Comparison of ENCODE assay signal across 30 cellular contexts in genomic region chr12:124310785-124311184, GRCh38. TPM values are rescaled to one million over a fixed set of nuclear protein-coding genes. Genes with fewer than 3 reads are reported as not detected.
"Had no signal": no experiment of that assay in that cellular context is flagged by ENCODE, and none has a peak within 500 bp of the region (broad histone marks: within the 10 kb centered on the region; RNA-seq: fewer than 3 reads in every experiment).

No MANE protein-coding gene starts in this region.

- H3K4me2 ChIP-seq: smooth muscle cell had no signal

- H3K9me3 Mint-ChIP-seq: naive thymus-derived CD8-positive, alpha-beta T cell; natural killer cell treated with Interleukin-12 subunit alpha and Interleukin-12 subunit beta and Interleukin-15 and Interleukin-18, amount 100 ng/mL, for 72 hours; nephron progenitor cell; neural crest cell; stimulated activated effector memory CD8-positive, alpha-beta T cell treated with anti-CD3 and anti-CD28 coated beads, Interleukin-12 subunit alpha, Interleukin-12 subunit beta, amount 100 ng/mL, for 72 hours; stimulated activated naive B cell treated with anti-CD40 and anti-IgM and Interleukin-4, amounts not matched to agents 10 μg/mL and 1 μg/mL and 100 μg/mL, for 72 hours; stimulated activated naive CD8-positive, alpha-beta T cell treated with anti-CD3 and anti-CD28 coated beads, Interleukin-15, Interleukin-2, amounts not matched to agents 100 ng/mL and 50 ng/mL, for 24 hours had no signal

- H3K9me3 ChIP-seq: neutrophil, ovary, psoas muscle, spleen, stomach, thoracic aorta, thyroid gland, tibial nerve, upper lobe of left lung, vagina had no signal

- H3K79me2 ChIP-seq: parathyroid adenoma had no signal

- H3K36me3 ChIP-seq: neutrophil, ovary, spleen, thoracic aorta, thyroid gland, upper lobe of left lung, vagina had no signal

- H3K27ac Mint-ChIP-seq: naive thymus-derived CD8-positive, alpha-beta T cell; natural killer cell treated with Interleukin-12 subunit alpha and Interleukin-12 subunit beta and Interleukin-15 and Interleukin-18, amount 100 ng/mL, for 72 hours; nephron progenitor cell; progenitor cell of endocrine pancreas; stimulated activated effector memory CD8-positive, alpha-beta T cell treated with anti-CD3 and anti-CD28 coated beads, Interleukin-12 subunit alpha, Interleukin-12 subunit beta, amount 100 ng/mL, for 72 hours; stimulated activated naive B cell treated with anti-CD40 and anti-IgM and Interleukin-4, amounts not matched to agents 10 μg/mL and 1 μg/mL and 100 μg/mL, for 72 hours; stimulated activated naive CD8-positive, alpha-beta T cell treated with anti-CD3 and anti-CD28 coated beads, Interleukin-15, Interleukin-2, amounts not matched to agents 100 ng/mL and 50 ng/mL, for 24 hours had no signal

- H3K4me1 Mint-ChIP-seq: naive thymus-derived CD8-positive, alpha-beta T cell; stimulated activated effector memory CD8-positive, alpha-beta T cell treated with anti-CD3 and anti-CD28 coated beads, Interleukin-12 subunit alpha, Interleukin-12 subunit beta, amount 100 ng/mL, for 72 hours; stimulated activated naive B cell treated with anti-CD40 and anti-IgM and Interleukin-4, amounts not matched to agents 10 μg/mL and 1 μg/mL and 100 μg/mL, for 72 hours had no signal

- H3K36me3 Mint-ChIP-seq: naive thymus-derived CD8-positive, alpha-beta T cell; natural killer cell treated with Interleukin-12 subunit alpha and Interleukin-12 subunit beta and Interleukin-15 and Interleukin-18, amount 100 ng/mL, for 72 hours; stimulated activated effector memory CD8-positive, alpha-beta T cell treated with anti-CD3 and anti-CD28 coated beads, Interleukin-12 subunit alpha, Interleukin-12 subunit beta, amount 100 ng/mL, for 72 hours; stimulated activated naive B cell treated with anti-CD40 and anti-IgM and Interleukin-4, amounts not matched to agents 10 μg/mL and 1 μg/mL and 100 μg/mL, for 72 hours had no signal

- H3K27me3 Mint-ChIP-seq: naive thymus-derived CD8-positive, alpha-beta T cell; natural killer cell treated with Interleukin-12 subunit alpha and Interleukin-12 subunit beta and Interleukin-15 and Interleukin-18, amount 100 ng/mL, for 72 hours; stimulated activated naive B cell treated with anti-CD40 and anti-IgM and Interleukin-4, amounts not matched to agents 10 μg/mL and 1 μg/mL and 100 μg/mL, for 72 hours; stimulated activated naive CD8-positive, alpha-beta T cell treated with anti-CD3 and anti-CD28 coated beads, Interleukin-15, Interleukin-2, amounts not matched to agents 100 ng/mL and 50 ng/mL, for 24 hours had no signal

- DNase-seq: naive thymus-derived CD8-positive, alpha-beta T cell; nephron progenitor cell; nucleus accumbens; ovary; psoas muscle; spleen; stimulated activated CD4-positive, alpha-beta T cell treated with anti-CD3 and anti-CD28 coated beads, Interleukin-12 subunit alpha, Interleukin-12 subunit beta, amount 100 ng/mL, for 4 hours; stimulated activated CD4-positive, alpha-beta T cell treated with anti-CD3 and anti-CD28 coated beads, Interleukin-1b, Interleukin-23, amount 100 ng/mL, for 48 hours; stimulated activated CD4-positive, alpha-beta T cell treated with anti-CD3 and anti-CD28 coated beads, Interleukin-4, amount 100 ng/mL, for 1 hour; stimulated activated CD4-positive, alpha-beta T cell treated with anti-CD3 and anti-CD28 coated beads, Interleukin-4, amount 100 ng/mL, for 4 hours; stimulated activated naive B cell treated with anti-CD40 and anti-IgM and Interleukin-4, amounts not matched to agents 10 μg/mL and 1 μg/mL and 100 μg/mL, for 72 hours; stimulated activated naive CD4-positive, alpha-beta T cell treated with Interleukin-2 at 50 U/mL for 16 hours; thyroid gland; trophoblast cell had no signal

- H3K9ac ChIP-seq: parathyroid adenoma had no signal

- ATAC-seq: naive thymus-derived CD8-positive, alpha-beta T cell; natural killer cell treated with Interleukin-12 subunit alpha and Interleukin-12 subunit beta and Interleukin-15 and Interleukin-18, amount 100 ng/mL, for 72 hours; psoas muscle; right cardiac atrium; sciatic nerve; stimulated activated effector memory CD8-positive, alpha-beta T cell treated with anti-CD3 and anti-CD28 coated beads, Interleukin-12 subunit alpha, Interleukin-12 subunit beta, amount 100 ng/mL, for 72 hours; stimulated activated naive B cell treated with anti-CD40 and anti-IgM and Interleukin-4, amounts not matched to agents 10 μg/mL and 1 μg/mL and 100 μg/mL, for 72 hours had no signal

- H3K4me3 Mint-ChIP-seq: naive thymus-derived CD8-positive, alpha-beta T cell; natural killer cell treated with Interleukin-12 subunit alpha and Interleukin-12 subunit beta and Interleukin-15 and Interleukin-18, amount 100 ng/mL, for 72 hours; nephron progenitor cell; neural crest cell; stimulated activated effector memory CD8-positive, alpha-beta T cell treated with anti-CD3 and anti-CD28 coated beads, Interleukin-12 subunit alpha, Interleukin-12 subunit beta, amount 100 ng/mL, for 72 hours; stimulated activated naive B cell treated with anti-CD40 and anti-IgM and Interleukin-4, amounts not matched to agents 10 μg/mL and 1 μg/mL and 100 μg/mL, for 72 hours; stimulated activated naive CD8-positive, alpha-beta T cell treated with anti-CD3 and anti-CD28 coated beads, Interleukin-15, Interleukin-2, amounts not matched to agents 100 ng/mL and 50 ng/mL, for 24 hours had no signal

- H3K4me3 ChIP-seq: ovary, psoas muscle, skin epidermis, smooth muscle cell, spleen, stomach, thoracic aorta, thyroid gland, tibial nerve, upper lobe of left lung, vagina had no signal

- H3K4me1 ChIP-seq: parathyroid adenoma, psoas muscle, spleen, thyroid gland, upper lobe of left lung, vagina had no signal

- H3K27ac ChIP-seq: neutrophil, ovary, parathyroid adenoma, psoas muscle, skin epidermis, spleen, thoracic aorta, thyroid gland, tibial nerve, upper lobe of left lung, vagina had no signal

- H3K27me3 ChIP-seq: neutrophil, ovary, spleen, stomach, thyroid gland, tibial nerve, upper lobe of left lung, vagina had no signal

- H2AFZ ChIP-seq: parathyroid adenoma had no signal

RNA-seq across cellular contexts. Expression of gene RFLNA, which starts 15.9 kb away (rescaled TPM):
- total RNA-seq: naive thymus-derived CD8-positive, alpha-beta T cell; natural killer cell treated with Interleukin-12 subunit alpha and Interleukin-12 subunit beta and Interleukin-15 and Interleukin-18, amount 100 ng/mL, for 72 hours had no signal
- polyA plus RNA-seq: naive thymus-derived CD8-positive, alpha-beta T cell had no signal
